Comparison of ENCODE assay signal across 17 cellular contexts in the genomic region with DNA sequence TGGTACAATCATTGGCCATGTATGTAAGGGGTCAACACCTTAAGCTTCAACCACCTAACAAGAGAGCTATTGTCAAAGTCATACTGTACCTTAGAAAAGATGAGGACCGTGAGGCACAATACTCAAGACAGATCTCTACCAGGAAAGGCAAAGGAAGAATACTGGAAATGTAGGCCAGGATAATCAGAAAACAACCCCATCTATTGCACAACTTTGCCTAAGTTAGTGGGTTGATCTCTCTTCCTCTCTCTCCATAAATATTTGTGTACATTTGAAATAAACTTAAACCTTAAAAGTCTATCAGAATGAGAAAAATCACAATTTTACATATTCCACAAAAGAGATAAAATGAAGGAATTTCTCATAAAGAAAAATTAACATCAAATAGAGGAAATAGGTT.
DNase-seq lines count a peak whose midpoint lies in the region; ATAC-seq, FAIRE-seq and TF ChIP-seq lines count a peak whose summit lies in the region.
"Had no signal": no experiment of that assay in that cellular context is flagged by ENCODE, and none has a peak within 500 bp of the region (broad histone marks: within the 10 kb centered on the region; RNA-seq: fewer than 3 reads in every experiment).

No MANE protein-coding gene starts in this region.

- peak overlapping the region; percentile 95 for H2BK5ac ChIP-seq in IMR-90 (ENCODE audit: low read depth, low read length, poor library complexity, severe bottlenecking)

- no peak for FAIRE-seq in RCC 7860 (lab: Jason Lieb, UNC)
- FAIRE-seq: A549, GM12892 had no signal

- H3K27ac ChIP-seq in IMR-90 (ENCODE audit: insufficient read depth, low read length) (peak overlapping the region; percentile 14; the same call in 1 of the 2 replicates), RWPE2 (ENCODE audit: poor library complexity, severe bottlenecking) (peak overlapping the region; percentile 88), osteoblast (ENCODE audit: low read depth, low read length) (no peak overlapping the region), left ventricle myocardium inferior (replicated peaks) (no peak overlapping the region)
- H3K27ac ChIP-seq: A549, BLaER1, GM23248 had no signal

- H2BK15ac ChIP-seq in IMR-90 (ENCODE audit: low read depth, low read length), result peak overlapping the region; percentile 100; the same call in 2 of the 3 replicates

- BruUV-seq in IMR-90 (replicated peaks; lab: Mats Ljungman, UMichigan), result no TSS peak

- H4K8ac ChIP-seq in IMR-90 (ENCODE audit: low read depth in 2 of 2, low read length in 2 of 2), result peak overlapping the region; percentile 22 to 72; a peak in 3 of 4 replicates

- peak overlapping the region; percentile 90 for H4K91ac ChIP-seq in IMR-90 (ENCODE audit: insufficient read depth, low read depth, low read length)

- peak overlapping the region; percentile 94 for H3K14ac ChIP-seq in IMR-90 (replicated peaks; ENCODE audit: low read depth, low read length)

- H3K4me3 ChIP-seq in IMR-90 (ENCODE audit: insufficient read depth, low read depth, low read length) (no peak overlapping the region), RWPE2 (ENCODE audit: severe bottlenecking) (no peak overlapping the region), fibroblast of pulmonary artery (replicated peaks; ENCODE audit: low read depth, low read length) (no peak overlapping the region), osteoblast (ENCODE audit: insufficient read depth, low read length) (no peak overlapping the region), left ventricle myocardium inferior (no peak overlapping the region)
- H3K4me3 ChIP-seq: A549, BLaER1, GM23248 had no signal

- dilution Hi-C loops in IMR-90 (cut with HindIII; ENCODE audit: low sequenced_read_pairs, unreplicated experiment), result no loop called here

- TF ChIP-seq RAD21 in IMR-90 (IDR thresholded peaks at IDR 0.05; ENCODE audit: low read length), result no peak

- peak overlapping the region; percentile 30; the same call in 1 of the 2 replicates for H3K4me2 ChIP-seq in IMR-90 (ENCODE audit: low read depth, low read length)
- H3K4me2 ChIP-seq in osteoblast (ENCODE audit: insufficient read depth, low read length), result no peak overlapping the region
- H3K4me2 ChIP-seq: A549, BLaER1 had no signal

- no peaks in the 10 kb centered on the region for H4K20me1 ChIP-seq in IMR-90 (ENCODE audit: insufficient read depth, low read length)
- H4K20me1 ChIP-seq in osteoblast (ENCODE audit: insufficient read depth, low read length), result no peaks in the 10 kb centered on the region
- H4K20me1 ChIP-seq: BLaER1 had no signal

- CTCF ChIA-PET in IMR-90 (lab: Yijun Ruan, JAX), result no interaction called here

- ATAC-seq in IMR-90 (ENCODE audit: low read depth) (no peak), RWPE2 (ENCODE audit: low read depth) (no peak), GM21825 (IDR thresholded peaks at IDR 0.05; ENCODE audit: unreplicated experiment) (no peak)
- ATAC-seq: A549 had no signal

- peak overlapping the region; percentile 94 for H2BK20ac ChIP-seq in IMR-90 (ENCODE audit: low read depth, low read length)

- H2BK120ac ChIP-seq in IMR-90 (ENCODE audit: low read depth, low read length), result peak overlapping the region; percentile 83

- peak overlapping the region; percentile 97; the same call in 1 of the 2 replicates for H4K5ac ChIP-seq in IMR-90 (ENCODE audit: low read depth, low read length)

- no peak overlapping the region for H3K56ac ChIP-seq in IMR-90 (ENCODE audit: extremely low read depth, insufficient read depth, low read length)

- H2AFZ ChIP-seq in IMR-90 (replicated peaks; ENCODE audit: low read length, poor library complexity) (no peak overlapping the region), osteoblast (ENCODE audit: low read length) (peak overlapping the region; percentile 6)
- H2AFZ ChIP-seq: GM23248 had no signal

- H3K23ac ChIP-seq in IMR-90 (ENCODE audit: low read depth, low read length), result peak overlapping the region; percentile 87; the same call in 1 of the 2 replicates

- H3K27me3 ChIP-seq in IMR-90 (ENCODE audit: control insufficient read depth, insufficient read depth, low read length) (no peaks in the 10 kb centered on the region), RWPE2 (ENCODE audit: insufficient read depth, poor library complexity, severe bottlenecking) (no peaks in the 10 kb centered on the region), osteoblast (ENCODE audit: insufficient read depth, low read length) (no peaks in the 10 kb centered on the region), left ventricle myocardium inferior (ENCODE audit: low read depth) (no peaks in the 10 kb centered on the region)
- H3K27me3 ChIP-seq: BLaER1 had no signal

- peaks cover 15% of the 10 kb centered on the region; the same call in 1 of the 2 replicates for H3K9me1 ChIP-seq in IMR-90 (ENCODE audit: insufficient read depth, low read length)

- H3K18ac ChIP-seq in IMR-90 (ENCODE audit: low read depth, low read length), result peak overlapping the region; percentile 100

- no peak overlapping the region for H2AK9ac ChIP-seq in IMR-90 (replicated peaks; ENCODE audit: low read depth, low read length, poor library complexity)

- peak overlapping the region; percentile 96 for H2AK5ac ChIP-seq in IMR-90 (ENCODE audit: low read depth, low read length)

- POLR2A ChIA-PET in IMR-90 (lab: Charles Lee; ENCODE audit: unreplicated experiment), result no interaction called here

- H3K9me3 ChIP-seq in IMR-90 (ENCODE audit: control insufficient read depth, insufficient read depth, low read length) (no peaks in the 10 kb centered on the region), RWPE2 (ENCODE audit: severe bottlenecking) (no peaks in the 10 kb centered on the region), osteoblast (ENCODE audit: low read depth, low read length) (no peaks in the 10 kb centered on the region), left ventricle myocardium inferior (replicated peaks) (no peaks in the 10 kb centered on the region)
- H3K9me3 ChIP-seq: A549, BLaER1, Caco-2 had no signal

- no peak overlapping the region for H3K9ac ChIP-seq in IMR-90 (ENCODE audit: low read depth, low read length)
- H3K9ac ChIP-seq: BLaER1, GM23248 had no signal

- no peaks in the 10 kb centered on the region for H3K79me2 ChIP-seq in osteoblast (ENCODE audit: insufficient read depth, low read length)

- DNase-seq in IMR-90, result no peak
- no peak for DNase-seq in RWPE2 (ENCODE audit: low spot score)
- DNase-seq in fibroblast of pulmonary artery (ENCODE audit: low read depth), result peak; percentile 20
- no peak for DNase-seq in osteoblast (ENCODE audit: insufficient read length, low spot score, missing footprints)
- DNase-seq in left ventricle myocardium inferior, result no peak
- DNase-seq in RCC 7860 (ENCODE audit: low spot score), result no peak
- DNase-seq: AML-193; Caco-2; CD8-positive, alpha-beta memory T cell; DND-41; GDM1; GM23248; H7 had no signal

- no CpG with 5 or more reads among the region's 1 CpG for WGBS in IMR-90 (ENCODE audit: extremely low coverage in 2 of 2, insufficient read length in 1 of 2), 2 experiments

- intact Hi-C loops in IMR-90 (cut with micrococcal nuclease), result no loop called here
- intact Hi-C loops in left ventricle myocardium inferior (cut with micrococcal nuclease), result no loop called here

- TF ChIP-seq CTCF in IMR-90 (conservative IDR thresholded peaks at IDR 0.05; ENCODE audit: low read depth, low read length), result no peak
- no peak for TF ChIP-seq CTCF in RWPE2 (IDR thresholded peaks at IDR 0.05; ENCODE audit: poor library complexity, severe bottlenecking)
- no peak for TF ChIP-seq CTCF in fibroblast of pulmonary artery (IDR thresholded peaks at IDR 0.05; ENCODE audit: low read length, missing control alignments)
- no peak for TF ChIP-seq CTCF in osteoblast (IDR thresholded peaks at IDR 0.05; ENCODE audit: extremely low read depth, low read depth, low read length)
- TF ChIP-seq CTCF in left ventricle myocardium inferior (IDR thresholded peaks at IDR 0.05; ENCODE audit: borderline replicate concordance), result no peak

- peaks cover 16% of the 10 kb centered on the region for H3K4me1 ChIP-seq in IMR-90 (ENCODE audit: control insufficient read depth, insufficient read depth, low read length)
- peaks cover 63% of the 10 kb centered on the region for H3K4me1 ChIP-seq in RWPE2 (ENCODE audit: insufficient read depth, poor library complexity, severe bottlenecking)
- H3K4me1 ChIP-seq in osteoblast (ENCODE audit: insufficient read depth, low read length), result peaks cover 18% of the 10 kb centered on the region
- peaks cover 16% of the 10 kb centered on the region for H3K4me1 ChIP-seq in left ventricle myocardium inferior
- H3K4me1 ChIP-seq: A549, BLaER1, Caco-2 had no signal

- no peak for TF ChIP-seq POLR2A in IMR-90 (IDR thresholded peaks at IDR 0.05; ENCODE audit: low read depth, low read length)

- H3K36me3 ChIP-seq in IMR-90 (ENCODE audit: control insufficient read depth, insufficient read depth, low read length) (peaks cover 2% of the 10 kb centered on the region; the same call in 1 of the 2 replicates), RWPE2 (ENCODE audit: low read depth) (no peaks in the 10 kb centered on the region; the same call in 1 of the 2 replicates), osteoblast (ENCODE audit: insufficient read depth, low read length) (no peaks in the 10 kb centered on the region), left ventricle myocardium inferior (no peaks in the 10 kb centered on the region)
- H3K36me3 ChIP-seq: BLaER1 had no signal

- in situ Hi-C loops in IMR-90 (cut with MboI; ENCODE audit: low sequenced_read_pairs), result loop anchor here (25.0 kb wide), 1 partner anchor 1019 kb away; the partner anchor contains the start of gene GOLIM4

- peak overlapping the region; percentile 77; the same call in 1 of the 2 replicates for H3K4ac ChIP-seq in IMR-90 (ENCODE audit: low read depth, low read length)

- H3K79me1 ChIP-seq in IMR-90 (ENCODE audit: low read depth in 1 of 2, low read length in 2 of 2), result peaks cover 13 to 19% of the 10 kb centered on the region in 2 experiments

TF ChIP-seq in IMR-90, 13 proteins besides CTCF, POLR2A, EP300 and RAD21:
- TF ChIP-seq CEBPB (IDR thresholded peaks at IDR 0.05; ENCODE audit: low read depth, low read length) (peak; percentile 88), FOS (IDR thresholded peaks at IDR 0.05; ENCODE audit: low read depth, low read length) (no peak)
TF ChIP-seq in IMR-90: peak in this region for 1.

Comparison
In these comparisons a context has a peak if more than half of its experiments do, and no peak if none do; other contexts are left out.
1. H3K27ac ChIP-seq: peak in IMR-90 (single experiment) and RWPE2 (single experiment); none in osteoblast (single experiment) and left ventricle myocardium inferior (single experiment).